In genomic region chr1:245772325-245772724, GRCh38 we compare ENCODE assay signal across 13 cellular contexts.
"Had no signal": no experiment of that assay in that cellular context is flagged by ENCODE, and none has a peak within 500 bp of the region (broad histone marks: within the 10 kb centered on the region; RNA-seq: fewer than 3 reads in every experiment).

No MANE protein-coding gene starts in this region.

- H3K27ac ChIP-seq: ascending aorta, left lung, transverse colon, vagina had no signal

- H3K9me3 ChIP-seq: ascending aorta, left lung, mucosa of descending colon, transverse colon, vagina had no signal

- DNase-seq: activated CD4-positive, alpha-beta T cell treated with anti-CD3 and anti-CD28 coated beads, Interleukin-2, amount 50 U/mL, for 1 hour; activated naive CD4-positive, alpha-beta T cell; activated naive CD8-positive, alpha-beta T cell treated with anti-CD3 and anti-CD28 coated beads, Interleukin-2, amount 50 U/mL, for 24 hours; activated T-cell treated with anti-CD3 and anti-CD28 coated beads for 4 hours; erythroblast; left lung; mucosa of descending colon; naive thymus-derived CD8-positive, alpha-beta T cell; stimulated activated naive CD8-positive, alpha-beta T cell treated with anti-CD3 and anti-CD28 coated beads, Interleukin-15, Interleukin-2, amounts not matched to agents 100 U/mL and 50 U/mL, for 24 hours; transverse colon had no signal

- H3K27me3 ChIP-seq: ascending aorta, left lung, transverse colon, vagina had no signal

- H3K36me3 ChIP-seq: left lung, transverse colon, vagina had no signal

- ATAC-seq: activated CD4-positive, CD25-positive, alpha-beta regulatory T cell treated with anti-CD3 and anti-CD28 coated beads, Interleukin-2, amount 50 U/mL, for 24 hours; activated naive CD8-positive, alpha-beta T cell treated with anti-CD3 and anti-CD28 coated beads, Interleukin-2, amount 50 U/mL, for 24 hours; mucosa of descending colon; naive thymus-derived CD8-positive, alpha-beta T cell; stimulated activated naive CD8-positive, alpha-beta T cell treated with anti-CD3 and anti-CD28 coated beads, Interleukin-15, Interleukin-2, amounts not matched to agents 100 U/mL and 50 U/mL, for 24 hours had no signal

- H3K4me3 ChIP-seq: ascending aorta, left lung, mucosa of descending colon, transverse colon, vagina had no signal

- H3K4me1 ChIP-seq: ascending aorta, vagina had no signal
